Comparison of ENCODE assay signal across 1 cellular context in the genomic region with DNA sequence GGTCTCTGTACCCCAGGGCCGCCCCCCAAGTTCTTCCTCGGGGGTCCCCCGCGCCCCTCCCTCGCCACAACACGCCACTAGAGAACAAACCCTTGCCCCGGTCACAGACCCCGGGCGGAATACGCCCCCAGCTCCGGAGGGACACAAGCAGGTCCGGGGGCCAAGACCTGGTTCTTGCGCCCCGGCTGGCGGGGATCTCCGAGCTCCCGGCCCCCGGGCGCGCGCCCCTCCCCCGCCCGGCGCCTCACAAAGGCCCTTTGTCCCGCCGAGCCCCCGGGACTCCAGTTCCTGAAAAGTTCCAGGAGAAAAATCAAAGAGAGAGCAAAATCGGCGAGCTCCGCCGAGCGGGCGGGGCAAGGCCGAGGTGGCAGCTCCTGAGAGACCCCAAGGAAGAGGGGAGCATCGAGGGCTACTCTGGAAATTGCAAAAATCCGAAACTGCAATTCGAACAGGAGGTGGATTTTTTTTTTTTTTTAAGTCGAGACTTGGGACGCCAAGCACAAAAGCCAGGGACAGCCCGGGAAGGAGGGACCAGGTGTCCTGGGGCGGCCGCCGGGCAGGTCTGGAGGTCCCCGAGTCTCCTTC.
TF ChIP-seq lines count a peak whose summit lies in the region.

No MANE protein-coding gene starts in this region.

TF ChIP-seq in SK-N-SH treated with all-trans-retinoic acid at 6 μM for 48 hours, 23 proteins besides CTCF, POLR2A, EP300 and RAD21 (continued from another document):
- TF ChIP-seq, protein P1, sequence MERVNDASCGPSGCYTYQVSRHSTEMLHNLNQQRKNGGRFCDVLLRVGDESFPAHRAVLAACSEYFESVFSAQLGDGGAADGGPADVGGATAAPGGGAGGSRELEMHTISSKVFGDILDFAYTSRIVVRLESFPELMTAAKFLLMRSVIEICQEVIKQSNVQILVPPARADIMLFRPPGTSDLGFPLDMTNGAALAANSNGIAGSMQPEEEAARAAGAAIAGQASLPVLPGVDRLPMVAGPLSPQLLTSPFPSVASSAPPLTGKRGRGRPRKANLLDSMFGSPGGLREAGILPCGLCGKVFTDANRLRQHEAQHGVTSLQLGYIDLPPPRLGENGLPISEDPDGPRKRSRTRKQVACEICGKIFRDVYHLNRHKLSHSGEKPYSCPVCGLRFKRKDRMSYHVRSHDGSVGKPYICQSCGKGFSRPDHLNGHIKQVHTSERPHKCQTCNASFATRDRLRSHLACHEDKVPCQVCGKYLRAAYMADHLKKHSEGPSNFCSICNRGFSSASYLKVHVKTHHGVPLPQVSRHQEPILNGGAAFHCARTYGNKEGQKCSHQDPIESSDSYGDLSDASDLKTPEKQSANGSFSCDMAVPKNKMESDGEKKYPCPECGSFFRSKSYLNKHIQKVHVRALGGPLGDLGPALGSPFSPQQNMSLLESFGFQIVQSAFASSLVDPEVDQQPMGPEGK (CRISPR knock-in tag; IDR thresholded peaks at IDR 0.05; ENCODE audit: borderline replicate concordance): no peak
TF ChIP-seq in SK-N-SH treated with all-trans-retinoic acid at 6 μM for 48 hours: peak in this region for 0.
